ENCODE assay signal across 20 cellular contexts in genomic region chr3:193545304-193545703, GRCh38.
"Had no signal": no experiment of that assay in that cellular context is flagged by ENCODE, and none has a peak within 500 bp of the region (broad histone marks: within the 10 kb centered on the region; RNA-seq: fewer than 3 reads in every experiment).

No MANE protein-coding gene starts in this region.

- H3K36me3 ChIP-seq: heart right ventricle, right lobe of liver had no signal

- H3K27me3 ChIP-seq: dorsolateral prefrontal cortex, heart right ventricle, right lobe of liver had no signal

- H3K4me1 ChIP-seq: heart right ventricle, psoas muscle, right lobe of liver had no signal

- H3K27ac ChIP-seq: heart right ventricle, psoas muscle, right lobe of liver had no signal

- ATAC-seq: heart right ventricle; psoas muscle; right lobe of liver; stimulated activated naive B cell treated with anti-CD40 and anti-IgM and Interleukin-4, amounts not matched to agents 10 μg/mL and 1 μg/mL and 100 μg/mL, for 72 hours; stimulated activated naive CD8-positive, alpha-beta T cell treated with anti-CD3 and anti-CD28 coated beads, Interleukin-15, amount 100 ng/mL, for 72 hours had no signal

- H3K4me3 ChIP-seq: dorsolateral prefrontal cortex, heart right ventricle, psoas muscle, right lobe of liver had no signal

- DNase-seq: cortex of kidney; dorsolateral prefrontal cortex; effector CD8-positive, alpha-beta T cell; heart right ventricle; hypothalamus; kidney glomerular epithelial cell; naive B cell; occipital lobe; psoas muscle; retina; right lobe of liver; stimulated activated CD4-positive, alpha-beta T cell treated with anti-CD3 and anti-CD28 coated beads, Interleukin-2, amount 100 ng/mL, for 24 hours; stimulated activated CD4-positive, alpha-beta T cell treated with anti-CD3 and anti-CD28 coated beads, Interleukin-4, amount 100 ng/mL, for 4 hours; stimulated activated naive B cell treated with anti-CD40 and anti-IgM and Interleukin-4, amounts not matched to agents 10 μg/mL and 1 μg/mL and 100 μg/mL, for 72 hours; stimulated activated naive CD8-positive, alpha-beta T cell treated with anti-CD3 and anti-CD28 coated beads, Interleukin-15, amount 100 ng/mL, for 72 hours; substantia nigra; trophoblast cell had no signal

- H3K9me3 ChIP-seq: psoas muscle had no signal

- FAIRE-seq: frontal cortex, islet of Langerhans, urothelium cell line had no signal
